In genomic region chr21:38267991-38268858, GRCh38 we compare ENCODE assay signal across 14 cellular contexts. TPM values are rescaled to one million over a fixed set of nuclear protein-coding genes. Genes with fewer than 3 reads are reported as not detected.
DNase-seq lines count a peak whose midpoint lies in the region; ATAC-seq, FAIRE-seq and TF ChIP-seq lines count a peak whose summit lies in the region.
"Had no signal": no experiment of that assay in that cellular context is flagged by ENCODE, and none has a peak within 500 bp of the region (broad histone marks: within the 10 kb centered on the region; RNA-seq: fewer than 3 reads in every experiment).

No MANE protein-coding gene starts in this region.

- H3K4ac ChIP-seq in mesenchymal stem cell (ENCODE audit: low read depth in 1 of 2, low read length in 2 of 2): peak overlapping the region in 1 of 2 experiments; percentile 77

- H3K27me3 ChIP-seq in K562 (ENCODE audit: control insufficient read depth in 2 of 2, insufficient read depth in 2 of 2, low read length in 2 of 2): peaks cover 17 to 32% of the 10 kb centered on the region in 2 experiments
- no peaks in the 10 kb centered on the region for H3K27me3 ChIP-seq in mesenchymal stem cell (ENCODE audit: control insufficient read depth in 1 of 2, insufficient read depth in 1 of 2, low read length in 2 of 2)
- H3K27me3 ChIP-seq: esophagus muscularis mucosa had no signal

- H2AFZ ChIP-seq in K562 (ENCODE audit: low read depth, low read length) (no peak overlapping the region), mesenchymal stem cell (ENCODE audit: low read depth, low read length) (no peak overlapping the region)

- peaks cover 0 to 4% (median 0%) of the 10 kb centered on the region in 3 donors for H3K27me3 Mint-ChIP-seq in CD14-positive monocyte (ENCODE audit: low read depth in 3 of 3)
- H3K27me3 Mint-ChIP-seq: activated B cell treated with CpG ODN at 0.5 μM for 24 hours had no signal

- peak overlapping the region in 1 of 2 donors; percentile 4 for H3K4me3 Mint-ChIP-seq in CD14-positive monocyte
- H3K4me3 Mint-ChIP-seq: activated B cell treated with CpG ODN at 0.5 μM for 24 hours had no signal

- no peak for TF ChIP-seq EP300 in K562 (IDR thresholded peaks at IDR 0.05; ENCODE audit: low read length)

- H3K9ac ChIP-seq in K562 (ENCODE audit: insufficient read depth in 1 of 2, low read depth in 2 of 2, low read length in 2 of 2): no peak overlapping the region
- peak overlapping the region; percentile 87 for H3K9ac ChIP-seq in mesenchymal stem cell (ENCODE audit: low read length)

- H3K18ac ChIP-seq in mesenchymal stem cell (ENCODE audit: low read depth in 1 of 2, low read length in 2 of 2): peak overlapping the region in 1 of 2 experiments; percentile 92

- H3K4me3 ChIP-seq in K562 (no peak overlapping the region), mesenchymal stem cell (ENCODE audit: insufficient read depth in 1 of 2, low read depth in 1 of 2, low read length in 2 of 2) (no peak overlapping the region)
- H3K4me3 ChIP-seq: esophagus muscularis mucosa, HAP-1 had no signal

- no peak for FAIRE-seq in K562 (lab: Jason Lieb, UNC)

- peak overlapping the region in 1 of 2 experiments; percentile 35 for H3K14ac ChIP-seq in mesenchymal stem cell (ENCODE audit: low read length in 2 of 2)

- peak; percentile 47 for ATAC-seq in GM21381 (IDR thresholded peaks at IDR 0.05; ENCODE audit: unreplicated experiment)
- ATAC-seq in K562: no peak
- no peak for ATAC-seq in HG03571 (IDR thresholded peaks at IDR 0.05; ENCODE audit: unreplicated experiment)
- ATAC-seq in GM18505 (IDR thresholded peaks at IDR 0.05; ENCODE audit: unreplicated experiment): no peak
- ATAC-seq in GM18858 (IDR thresholded peaks at IDR 0.05; ENCODE audit: unreplicated experiment): no peak
- ATAC-seq: left ventricle myocardium superior had no signal

- H4K8ac ChIP-seq in mesenchymal stem cell (ENCODE audit: low read length): no peak overlapping the region

- H3K4me1 Mint-ChIP-seq in CD14-positive monocyte: peaks cover 79% of the 10 kb centered on the region
- H3K4me1 Mint-ChIP-seq: activated B cell treated with CpG ODN at 0.5 μM for 24 hours had no signal

- no peak for TF ChIP-seq RAD21 in K562 (CRISPR knock-in tag; conservative IDR thresholded peaks at IDR 0.05 in 1 of 2, IDR thresholded peaks at IDR 0.05 in 1 of 2)

- 1% methylated on average over 5 of the region's 5 CpGs for WGBS in K562 (ENCODE audit: insufficient coverage, low coverage, missing lambda C conversion rate)
- 92% methylated on average over 3 of the region's 5 CpGs for WGBS in mesenchymal stem cell

- H3K9me3 Mint-ChIP-seq in CD14-positive monocyte: peaks cover 2 to 3% (median 3%) of the 10 kb centered on the region in 7 donors
- H3K9me3 Mint-ChIP-seq: activated B cell treated with CpG ODN at 0.5 μM for 24 hours had no signal

- no peak overlapping the region for H2BK15ac ChIP-seq in mesenchymal stem cell (ENCODE audit: low read depth, poor library complexity, severe bottlenecking)

- H3K79me1 ChIP-seq in mesenchymal stem cell (replicated peaks; ENCODE audit: low read length, poor library complexity, severe bottlenecking): no peaks in the 10 kb centered on the region

- H4K20me1 ChIP-seq in K562 (replicated peaks; ENCODE audit: control insufficient read depth, insufficient read depth, low read length): no peaks in the 10 kb centered on the region

- H2AK5ac ChIP-seq in mesenchymal stem cell (ENCODE audit: low read length, severe bottlenecking): peak overlapping the region; percentile 96

- no peak overlapping the region for H3K4me2 ChIP-seq in K562 (ENCODE audit: insufficient read depth, low read length)
- no peak overlapping the region for H3K4me2 ChIP-seq in mesenchymal stem cell (ENCODE audit: low read length, poor library complexity, severe bottlenecking)

- DNase-seq in CD14-positive monocyte (ENCODE audit: low spot score) (no peak), K562 (ENCODE audit: extremely low read depth in 1 of 4, low spot score in 3 of 4) (no peak), mesenchymal stem cell (no peak), LoVo (ENCODE audit: low spot score) (no peak)
- DNase-seq: activated B cell treated with CpG ODN at 0.5 μM for 24 hours, C1 segment of cervical spinal cord, left ventricle myocardium superior, NCI-H1436 had no signal

- no peaks in the 10 kb centered on the region for H3K79me2 ChIP-seq in K562 (ENCODE audit: control insufficient read depth, insufficient read depth, low read length)

- CTCF ChIA-PET in K562 (lab: Yijun Ruan, JAX; ENCODE audit: low intra/inter-chr PET ratio): no interaction called here

- peak overlapping the region in 1 of 2 experiments; percentile 70 for H2BK12ac ChIP-seq in mesenchymal stem cell (ENCODE audit: low read length in 2 of 2)

- H3K27ac ChIP-seq in K562 (ENCODE audit: extremely low read depth, low read depth, low read length): no peak overlapping the region
- no peak overlapping the region for H3K27ac ChIP-seq in mesenchymal stem cell (ENCODE audit: low read length, poor library complexity, severe bottlenecking)
- H3K27ac ChIP-seq: esophagus muscularis mucosa had no signal

- no peak overlapping the region for H2BK5ac ChIP-seq in mesenchymal stem cell (ENCODE audit: low read depth, low read length, poor library complexity, severe bottlenecking)

- no TSS peak for BruUV-seq in K562 (replicated peaks; lab: Mats Ljungman, UMichigan)

- no peak for TF ChIP-seq POLR2A in K562 (conservative IDR thresholded peaks at IDR 0.05)
- TF ChIP-seq POLR2A in GM18505 (IDR thresholded peaks at IDR 0.05; ENCODE audit: borderline replicate concordance, extremely low read depth, insufficient read depth, insufficient read length): no peak

- in situ Hi-C loops in K562 (cut with MboI): no loop called here

- POLR2A ChIA-PET in K562 (lab: Yijun Ruan, JAX): no interaction called here

- no peaks in the 10 kb centered on the region for H3K9me3 ChIP-seq in K562 (replicated peaks; ENCODE audit: control insufficient read depth, insufficient read depth, low read depth, low read length)
- no peaks in the 10 kb centered on the region for H3K9me3 ChIP-seq in mesenchymal stem cell (ENCODE audit: control insufficient read depth, low read length)
- H3K9me3 ChIP-seq: esophagus muscularis mucosa had no signal

- H3K23ac ChIP-seq in mesenchymal stem cell (ENCODE audit: low read length in 2 of 2): no peak overlapping the region

- no peak overlapping the region for H2BK120ac ChIP-seq in mesenchymal stem cell (ENCODE audit: low read depth, low read length)

- H3K36me3 ChIP-seq in K562 (ENCODE audit: control insufficient read depth, insufficient read depth, low read length) (no peaks in the 10 kb centered on the region), mesenchymal stem cell (ENCODE audit: control insufficient read depth in 1 of 2, insufficient read depth in 2 of 2, low read depth in 1 of 2, low read length in 2 of 2) (peaks cover 0 to 2% of the 10 kb centered on the region in 2 experiments)
- H3K36me3 ChIP-seq: esophagus muscularis mucosa, HAP-1 had no signal

- no peak overlapping the region for H4K91ac ChIP-seq in mesenchymal stem cell (ENCODE audit: low read length)

- intact Hi-C loops in CD14-positive monocyte (cut with micrococcal nuclease): loop anchor here in 1 of 2 donors (10.0 kb wide), 1 partner anchor 67 kb away; no protein-coding TSS in a partner anchor
- intact Hi-C loops in K562 (cut with micrococcal nuclease): no loop called here

- no peak for TF ChIP-seq CTCF in CD14-positive monocyte (IDR thresholded peaks at IDR 0.05)
- no peak for TF ChIP-seq CTCF in K562 (IDR thresholded peaks at IDR 0.05 in 2 of 3, conservative IDR thresholded peaks at IDR 0.05 in 1 of 3; ENCODE audit: insufficient read depth in 2 of 3, low read depth in 1 of 3, low read length in 3 of 3)

- no peaks in the 10 kb centered on the region for H3K9me1 ChIP-seq in K562 (ENCODE audit: control insufficient read depth, insufficient read depth, low read length)

- no peaks in the 10 kb centered on the region for H3K4me1 ChIP-seq in K562 (replicated peaks in 1 of 2; ENCODE audit: control insufficient read depth in 2 of 2, insufficient read depth in 2 of 2, low read length in 2 of 2)
- peaks cover 11% of the 10 kb centered on the region for H3K4me1 ChIP-seq in mesenchymal stem cell (ENCODE audit: control insufficient read depth, insufficient read depth, low read depth, low read length)
- H3K4me1 ChIP-seq: esophagus muscularis mucosa, HAP-1 had no signal

- peak overlapping the region in 6 of 7 donors; percentile 16 to 82 (median 72) for H3K27ac Mint-ChIP-seq in CD14-positive monocyte
- H3K27ac Mint-ChIP-seq: activated B cell treated with CpG ODN at 0.5 μM for 24 hours had no signal

- peaks cover 4 to 14% of the 10 kb centered on the region in 2 donors for H3K36me3 Mint-ChIP-seq in CD14-positive monocyte

TF ChIP-seq in K562, 482 proteins besides CTCF, POLR2A, EP300 and RAD21 (continues in another document):
- TF ChIP-seq NR2C1 (IDR thresholded peaks at IDR 0.05): no peak
- no peak for TF ChIP-seq NR2C1 (tag; IDR thresholded peaks at IDR 0.05)
- TF ChIP-seq, protein P1, sequence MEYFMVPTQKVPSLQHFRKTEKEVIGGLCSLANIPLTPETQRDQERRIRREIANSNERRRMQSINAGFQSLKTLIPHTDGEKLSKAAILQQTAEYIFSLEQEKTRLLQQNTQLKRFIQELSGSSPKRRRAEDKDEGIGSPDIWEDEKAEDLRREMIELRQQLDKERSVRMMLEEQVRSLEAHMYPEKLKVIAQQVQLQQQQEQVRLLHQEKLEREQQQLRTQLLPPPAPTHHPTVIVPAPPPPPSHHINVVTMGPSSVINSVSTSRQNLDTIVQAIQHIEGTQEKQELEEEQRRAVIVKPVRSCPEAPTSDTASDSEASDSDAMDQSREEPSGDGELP (CRISPR knock-in tag; IDR thresholded peaks at IDR 0.05; ENCODE audit: borderline replicate concordance): no peak

RNA-seq across cellular contexts. Expression of gene KCNJ15, which starts 11.4 kb away (rescaled TPM):
- polyA plus RNA-seq in CD14-positive monocyte: 1 to 10 TPM; 4.5 to 8.0 TPM
- 10.7 and 19.3 TPM in 2 replicates for total RNA-seq in K562 (2011; cell fraction: chromatin; rRNA removed; ENCODE audit: low replicate concordance)
- 5.0 and 7.9 TPM in 2 replicates for total RNA-seq in K562 (2011; cell fraction: nucleolus; rRNA removed)
- 5.3 and 7.6 TPM in 2 replicates for total RNA-seq in K562 (2011; cell fraction: nucleoplasm; rRNA removed)
- total RNA-seq in K562 (2014; rRNA removed): 0.41 TPM in 1 of 2 replicates, not detected in the other
- total RNA-seq in K562 (2014; rRNA removed; fragmentation: Illumina TruSeq; extraction: Trizol): 0.91 and 0.96 TPM in 2 replicates
- 0.68 and 1.1 TPM in 2 replicates for total RNA-seq in K562 (2015; rRNA removed; fragmentation: Illumina TruSeq; extraction: Trizol)
- 0.69 and 2.5 TPM in 2 replicates for total RNA-seq in K562 (2021)
- polyA plus RNA-seq in K562 (2011; rRNA removed): 3.0 and 5.2 TPM in 2 replicates
- polyA plus RNA-seq in K562 (2011; cell fraction: cytosol; rRNA removed): 0.94 and 2.5 TPM in 2 replicates
- 5.0 and 6.3 TPM in 2 replicates for polyA plus RNA-seq in K562 (2011; cell fraction: nucleus; rRNA removed)
- 0.89 and 3.2 TPM in 2 replicates for polyA plus RNA-seq in K562 (2012)
- polyA plus RNA-seq in K562 (2014; fragmentation: Illumina TruSeq; extraction: Trizol): 0.15 and 0.42 TPM in 2 replicates
- under 1 TPM; 0.70 to 0.73 TPM for polyA plus RNA-seq in K562 (2014; fragmentation: Nextera tagmentation; extraction: Ambion mirVana)
- polyA plus RNA-seq in K562 (2014; rRNA removed): 0.20 and 0.32 TPM in 2 replicates
- 4.0 and 7.7 TPM in 2 replicates for polyA minus RNA-seq in K562 (2011; rRNA and poly(A)+ RNA removed)
- 1.1 TPM in 1 of 2 replicates, not detected in the other for polyA minus RNA-seq in K562 (2011; cell fraction: cytosol; rRNA and poly(A)+ RNA removed)
- polyA minus RNA-seq in K562 (2011; cell fraction: nucleus; rRNA and poly(A)+ RNA removed): 6.7 and 7.4 TPM in 2 replicates
- 0.99 TPM for polyA plus RNA-seq in mesenchymal stem cell (2013, experiment 1 of 2)
- 1.00 TPM for polyA plus RNA-seq in mesenchymal stem cell (2013, experiment 2 of 2)
- total RNA-seq: activated B cell treated with CpG ODN at 0.5 μM for 24 hours had no signal
